In the genomic region with DNA sequence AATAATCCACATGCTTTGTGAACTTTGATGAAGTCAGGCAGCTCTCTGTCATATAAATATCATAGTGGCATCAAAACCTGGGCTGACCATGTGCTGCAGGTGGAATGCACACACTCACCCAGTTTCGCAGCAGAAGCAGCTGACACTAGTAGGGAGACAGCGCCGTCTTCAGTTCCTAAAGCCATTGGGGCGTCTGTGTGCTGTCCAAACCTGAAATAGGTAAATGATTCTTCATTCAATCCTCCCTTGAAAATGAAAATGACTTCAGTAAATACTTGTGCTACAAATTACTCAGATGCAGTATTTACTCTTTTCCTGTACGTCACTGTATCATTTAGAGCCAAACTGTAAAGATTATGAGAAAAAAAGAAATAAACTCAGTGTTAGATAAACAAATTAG, we compare ENCODE assay signal across 16 cellular contexts.
DNase-seq lines count a peak whose midpoint lies in the region; ATAC-seq, FAIRE-seq and TF ChIP-seq lines count a peak whose summit lies in the region.
"Had no signal": no experiment of that assay in that cellular context is flagged by ENCODE, and none has a peak within 500 bp of the region (broad histone marks: within the 10 kb centered on the region; RNA-seq: fewer than 3 reads in every experiment).

No MANE protein-coding gene starts in this region.

- TF ChIP-seq CTCF in RWPE1 (conservative IDR thresholded peaks at IDR 0.05; ENCODE audit: low read depth): 0 out of 2 replicates have a peak, but pooled peaks have one; percentile 6
- TF ChIP-seq CTCF in keratinocyte (optimal IDR thresholded peaks at IDR 0.05 in 1 of 3, IDR thresholded peaks at IDR 0.05 in 1 of 3, conservative IDR thresholded peaks at IDR 0.05 in 1 of 3; ENCODE audit: extremely low read depth in 1 of 3, insufficient read depth in 2 of 3, low read length in 3 of 3): peak in 2 of 3 experiments; percentile 48 to 56
- TF ChIP-seq CTCF in gastroesophageal sphincter (IDR thresholded peaks at IDR 0.05): peak in 1 of 4 experiments; percentile 24

- no peak overlapping the region for H3K9ac ChIP-seq in keratinocyte (ENCODE audit: control insufficient read depth, extremely low read depth, insufficient read depth, low read length)

- H3K79me2 ChIP-seq in keratinocyte (ENCODE audit: control insufficient read depth, insufficient read depth, low read length): no peaks in the 10 kb centered on the region

- no peak overlapping the region for H3K4me2 ChIP-seq in keratinocyte (ENCODE audit: control insufficient read depth, extremely low read depth, insufficient read depth, low read depth, low read length)

- H3K27ac ChIP-seq in RWPE1 (no peak overlapping the region), keratinocyte (ENCODE audit: control insufficient read depth, insufficient read depth, low read length) (no peak overlapping the region), gastroesophageal sphincter (no peak overlapping the region)
- H3K27ac ChIP-seq: body of pancreas, lower lobe of right lung, spleen had no signal

- no peaks in the 10 kb centered on the region for H4K20me1 ChIP-seq in keratinocyte (ENCODE audit: control insufficient read depth, extremely low read depth, insufficient read depth, low read length)

- no peak overlapping the region for H2AFZ ChIP-seq in keratinocyte (ENCODE audit: control insufficient read depth, low read length)

- DNase-seq in NCI-H1092 treated with DMSO at 0.1 percent for 48 hours (lab: John Stamatoyannopoulos, UW) (peak; percentile 71), RWPE1 (ENCODE audit: low spot score) (peak; percentile 2), keratinocyte (ENCODE audit: low read depth, low spot score) (no peak), SW 1271 (lab: John Stamatoyannopoulos, UW) (no peak), CD1c-positive myeloid dendritic cell (ENCODE audit: extremely low spot score) (no peak)
- DNase-seq: activated gamma-delta T cell; CD4-positive, CD25-positive, alpha-beta regulatory T cell; GF-D8; lower lobe of right lung; NCI-H2171; spleen; T-helper 9 cell had no signal

- dilution Hi-C loops in keratinocyte (cut with MboI; ENCODE audit: extremely low pct_ligation_motif_present, low sequenced_read_pairs): no loop called here

- POLR2A ChIA-PET in RWPE1 (lab: Yijun Ruan, JAX; ENCODE audit: low non-redundant PET): no interaction called here

- no peaks in the 10 kb centered on the region for H3K9me3 ChIP-seq in keratinocyte (ENCODE audit: control insufficient read depth, low read depth, low read length)
- H3K9me3 ChIP-seq in gastroesophageal sphincter: no peaks in the 10 kb centered on the region
- H3K9me3 ChIP-seq: body of pancreas, lower lobe of right lung, spleen had no signal

- H3K27me3 ChIP-seq in keratinocyte (ENCODE audit: control insufficient read depth, extremely low read depth, insufficient read depth, low read length) (no peaks in the 10 kb centered on the region), gastroesophageal sphincter (no peaks in the 10 kb centered on the region)
- H3K27me3 ChIP-seq: body of pancreas, spleen had no signal

- CTCF ChIA-PET in RWPE1 (lab: Yijun Ruan, JAX): no interaction called here

- H3K4me3 ChIP-seq in keratinocyte (ENCODE audit: control insufficient read depth in 2 of 3, extremely low read depth in 1 of 3, insufficient read depth in 2 of 3, low read depth in 1 of 3, low read length in 3 of 3): no peak overlapping the region
- no peak overlapping the region for H3K4me3 ChIP-seq in gastroesophageal sphincter
- H3K4me3 ChIP-seq: body of pancreas, lower lobe of right lung, spleen had no signal

- WGBS in gastroesophageal sphincter (ENCODE audit: low coverage in 1 of 2), 2 donors: 57 to 61% methylated on average over 2 to 5 of the region's 5 CpGs

- no peak for TF ChIP-seq POLR2A in gastroesophageal sphincter (IDR thresholded peaks at IDR 0.05)

- no peaks in the 10 kb centered on the region for H3K9me1 ChIP-seq in keratinocyte (ENCODE audit: control insufficient read depth, extremely low read depth, insufficient read depth, low read length)

- H3K36me3 ChIP-seq in keratinocyte (ENCODE audit: control insufficient read depth in 2 of 2, extremely low read depth in 1 of 2, insufficient read depth in 2 of 2, low read length in 2 of 2): no peaks in the 10 kb centered on the region
- no peaks in the 10 kb centered on the region for H3K36me3 ChIP-seq in gastroesophageal sphincter
- H3K36me3 ChIP-seq: lower lobe of right lung, spleen had no signal

- ATAC-seq in GM18867 (IDR thresholded peaks at IDR 0.05; ENCODE audit: unreplicated experiment) (peak; percentile 58), HG02938 (IDR thresholded peaks at IDR 0.05; ENCODE audit: unreplicated experiment) (no peak), gastroesophageal sphincter (no peak)
- ATAC-seq: body of pancreas had no signal

- H3K4me1 ChIP-seq in keratinocyte (ENCODE audit: control insufficient read depth, extremely low read depth, insufficient read depth, low read length) (no peaks in the 10 kb centered on the region), gastroesophageal sphincter (no peaks in the 10 kb centered on the region)
- H3K4me1 ChIP-seq: body of pancreas, lower lobe of right lung, spleen had no signal

- TF ChIP-seq EP300 in gastroesophageal sphincter (IDR thresholded peaks at IDR 0.05): no peak

- no peak for FAIRE-seq in keratinocyte (lab: Jason Lieb, UNC)

Comparison
In these comparisons a context has a peak if more than half of its experiments do, and no peak if none do; other contexts are left out.
1. DNase-seq: peak in NCI-H1092 treated with DMSO at 0.1 percent for 48 hours (single experiment) and RWPE1 (single experiment); none in keratinocyte (single experiment), SW 1271 (0 of 2) and CD1c-positive myeloid dendritic cell (single experiment).